In genomic region chr20:43963233-43963632, GRCh38 we compare ENCODE assay signal across 1 cellular context.
TF ChIP-seq lines count a peak whose summit lies in the region.

No MANE protein-coding gene starts in this region.

TF ChIP-seq in HepG2, 621 proteins besides CTCF, POLR2A, EP300 and RAD21 (continued from another document and continues in another):
- TF ChIP-seq ZNF281 (CRISPR knock-in tag; IDR thresholded peaks at IDR 0.05; ENCODE audit: borderline replicate concordance): peak; percentile 56; the same call in 1 of the 2 replicates
- 0 out of 2 replicates have a peak, but pooled peaks have one; percentile 21 for TF ChIP-seq ZNF501 (CRISPR knock-in tag; IDR thresholded peaks at IDR 0.05)
- TF ChIP-seq, protein P1, sequence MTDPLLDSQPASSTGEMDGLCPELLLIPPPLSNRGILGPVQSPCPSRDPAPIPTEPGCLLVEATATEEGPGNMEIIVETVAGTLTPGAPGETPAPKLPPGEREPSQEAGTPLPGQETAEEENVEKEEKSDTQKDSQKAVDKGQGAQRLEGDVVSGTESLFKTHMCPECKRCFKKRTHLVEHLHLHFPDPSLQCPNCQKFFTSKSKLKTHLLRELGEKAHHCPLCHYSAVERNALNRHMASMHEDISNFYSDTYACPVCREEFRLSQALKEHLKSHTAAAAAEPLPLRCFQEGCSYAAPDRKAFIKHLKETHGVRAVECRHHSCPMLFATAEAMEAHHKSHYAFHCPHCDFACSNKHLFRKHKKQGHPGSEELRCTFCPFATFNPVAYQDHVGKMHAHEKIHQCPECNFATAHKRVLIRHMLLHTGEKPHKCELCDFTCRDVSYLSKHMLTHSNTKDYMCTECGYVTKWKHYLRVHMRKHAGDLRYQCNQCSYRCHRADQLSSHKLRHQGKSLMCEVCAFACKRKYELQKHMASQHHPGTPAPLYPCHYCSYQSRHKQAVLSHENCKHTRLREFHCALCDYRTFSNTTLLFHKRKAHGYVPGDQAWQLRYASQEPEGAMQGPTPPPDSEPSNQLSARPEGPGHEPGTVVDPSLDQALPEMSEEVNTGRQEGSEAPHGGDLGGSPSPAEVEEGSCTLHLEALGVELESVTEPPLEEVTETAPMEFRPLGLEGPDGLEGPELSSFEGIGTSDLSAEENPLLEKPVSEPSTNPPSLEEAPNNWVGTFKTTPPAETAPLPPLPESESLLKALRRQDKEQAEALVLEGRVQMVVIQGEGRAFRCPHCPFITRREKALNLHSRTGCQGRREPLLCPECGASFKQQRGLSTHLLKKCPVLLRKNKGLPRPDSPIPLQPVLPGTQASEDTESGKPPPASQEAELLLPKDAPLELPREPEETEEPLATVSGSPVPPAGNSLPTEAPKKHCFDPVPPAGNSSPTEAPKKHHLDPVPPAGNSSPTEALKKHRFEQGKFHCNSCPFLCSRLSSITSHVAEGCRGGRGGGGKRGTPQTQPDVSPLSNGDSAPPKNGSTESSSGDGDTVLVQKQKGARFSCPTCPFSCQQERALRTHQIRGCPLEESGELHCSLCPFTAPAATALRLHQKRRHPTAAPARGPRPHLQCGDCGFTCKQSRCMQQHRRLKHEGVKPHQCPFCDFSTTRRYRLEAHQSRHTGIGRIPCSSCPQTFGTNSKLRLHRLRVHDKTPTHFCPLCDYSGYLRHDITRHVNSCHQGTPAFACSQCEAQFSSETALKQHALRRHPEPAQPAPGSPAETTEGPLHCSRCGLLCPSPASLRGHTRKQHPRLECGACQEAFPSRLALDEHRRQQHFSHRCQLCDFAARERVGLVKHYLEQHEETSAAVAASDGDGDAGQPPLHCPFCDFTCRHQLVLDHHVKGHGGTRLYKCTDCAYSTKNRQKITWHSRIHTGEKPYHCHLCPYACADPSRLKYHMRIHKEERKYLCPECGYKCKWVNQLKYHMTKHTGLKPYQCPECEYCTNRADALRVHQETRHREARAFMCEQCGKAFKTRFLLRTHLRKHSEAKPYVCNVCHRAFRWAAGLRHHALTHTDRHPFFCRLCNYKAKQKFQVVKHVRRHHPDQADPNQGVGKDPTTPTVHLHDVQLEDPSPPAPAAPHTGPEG (CRISPR knock-in tag; IDR thresholded peaks at IDR 0.05): no peak
- TF ChIP-seq ZFY (CRISPR knock-in tag; IDR thresholded peaks at IDR 0.05): 0 out of 2 replicates have a peak, but pooled peaks have one; percentile 14
- no peak for TF ChIP-seq ZNF264 (CRISPR knock-in tag; IDR thresholded peaks at IDR 0.05)
- TF ChIP-seq, protein P2, sequence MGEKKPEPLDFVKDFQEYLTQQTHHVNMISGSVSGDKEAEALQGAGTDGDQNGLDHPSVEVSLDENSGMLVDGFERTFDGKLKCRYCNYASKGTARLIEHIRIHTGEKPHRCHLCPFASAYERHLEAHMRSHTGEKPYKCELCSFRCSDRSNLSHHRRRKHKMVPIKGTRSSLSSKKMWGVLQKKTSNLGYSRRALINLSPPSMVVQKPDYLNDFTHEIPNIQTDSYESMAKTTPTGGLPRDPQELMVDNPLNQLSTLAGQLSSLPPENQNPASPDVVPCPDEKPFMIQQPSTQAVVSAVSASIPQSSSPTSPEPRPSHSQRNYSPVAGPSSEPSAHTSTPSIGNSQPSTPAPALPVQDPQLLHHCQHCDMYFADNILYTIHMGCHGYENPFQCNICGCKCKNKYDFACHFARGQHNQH (CRISPR knock-in tag; IDR thresholded peaks at IDR 0.05): no peak
- no peak for TF ChIP-seq PHF8 (CRISPR knock-in tag; IDR thresholded peaks at IDR 0.05)
- TF ChIP-seq ZNF749 (CRISPR knock-in tag; IDR thresholded peaks at IDR 0.05; ENCODE audit: borderline replicate concordance): no peak
- TF ChIP-seq FOXA1 (IDR thresholded peaks at IDR 0.05): no peak
- TF ChIP-seq FOXA1 (CRISPR knock-in tag; IDR thresholded peaks at IDR 0.05): no peak
- TF ChIP-seq TFE3 (CRISPR knock-in tag; IDR thresholded peaks at IDR 0.05): peak; percentile 70; the same call in 1 of the 2 replicates
- no peak for TF ChIP-seq STAT6 (CRISPR knock-in tag; IDR thresholded peaks at IDR 0.05; ENCODE audit: borderline replicate concordance)
- no peak for TF ChIP-seq ELK4 (CRISPR knock-in tag; IDR thresholded peaks at IDR 0.05; ENCODE audit: borderline replicate concordance)
- peak; percentile 47 for TF ChIP-seq MED1 (CRISPR knock-in tag; IDR thresholded peaks at IDR 0.05)
- TF ChIP-seq RORA (CRISPR knock-in tag; IDR thresholded peaks at IDR 0.05): no peak
- peak; percentile 67; the same call in 1 of the 2 replicates for TF ChIP-seq RNF2 (conservative IDR thresholded peaks at IDR 0.05; ENCODE audit: low read depth)
- TF ChIP-seq SPEN (CRISPR knock-in tag; IDR thresholded peaks at IDR 0.05; ENCODE audit: low read depth): peak; percentile 61; the same call in 1 of the 2 replicates
- TF ChIP-seq ZNF20 (CRISPR knock-in tag; IDR thresholded peaks at IDR 0.05): no peak
- TF ChIP-seq, protein P3, sequence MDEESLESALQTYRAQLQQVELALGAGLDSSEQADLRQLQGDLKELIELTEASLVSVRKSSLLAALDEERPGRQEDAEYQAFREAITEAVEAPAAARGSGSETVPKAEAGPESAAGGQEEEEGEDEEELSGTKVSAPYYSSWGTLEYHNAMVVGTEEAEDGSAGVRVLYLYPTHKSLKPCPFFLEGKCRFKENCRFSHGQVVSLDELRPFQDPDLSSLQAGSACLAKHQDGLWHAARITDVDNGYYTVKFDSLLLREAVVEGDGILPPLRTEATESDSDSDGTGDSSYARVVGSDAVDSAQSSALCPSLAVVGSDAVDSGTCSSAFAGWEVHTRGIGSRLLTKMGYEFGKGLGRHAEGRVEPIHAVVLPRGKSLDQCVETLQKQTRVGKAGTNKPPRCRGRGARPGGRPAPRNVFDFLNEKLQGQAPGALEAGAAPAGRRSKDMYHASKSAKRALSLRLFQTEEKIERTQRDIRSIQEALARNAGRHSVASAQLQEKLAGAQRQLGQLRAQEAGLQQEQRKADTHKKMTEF (CRISPR knock-in tag; IDR thresholded peaks at IDR 0.05): 0 out of 2 replicates have a peak, but pooled peaks have one; percentile 24
- TF ChIP-seq HNF4A (CRISPR knock-in tag; IDR thresholded peaks at IDR 0.05): peak; percentile 65
- no peak for TF ChIP-seq SRSF9 (IDR thresholded peaks at IDR 0.05; ENCODE audit: borderline replicate concordance, insufficient read depth, low read depth, low read length, poor library complexity, severe bottlenecking)
- TF ChIP-seq, protein P4, sequence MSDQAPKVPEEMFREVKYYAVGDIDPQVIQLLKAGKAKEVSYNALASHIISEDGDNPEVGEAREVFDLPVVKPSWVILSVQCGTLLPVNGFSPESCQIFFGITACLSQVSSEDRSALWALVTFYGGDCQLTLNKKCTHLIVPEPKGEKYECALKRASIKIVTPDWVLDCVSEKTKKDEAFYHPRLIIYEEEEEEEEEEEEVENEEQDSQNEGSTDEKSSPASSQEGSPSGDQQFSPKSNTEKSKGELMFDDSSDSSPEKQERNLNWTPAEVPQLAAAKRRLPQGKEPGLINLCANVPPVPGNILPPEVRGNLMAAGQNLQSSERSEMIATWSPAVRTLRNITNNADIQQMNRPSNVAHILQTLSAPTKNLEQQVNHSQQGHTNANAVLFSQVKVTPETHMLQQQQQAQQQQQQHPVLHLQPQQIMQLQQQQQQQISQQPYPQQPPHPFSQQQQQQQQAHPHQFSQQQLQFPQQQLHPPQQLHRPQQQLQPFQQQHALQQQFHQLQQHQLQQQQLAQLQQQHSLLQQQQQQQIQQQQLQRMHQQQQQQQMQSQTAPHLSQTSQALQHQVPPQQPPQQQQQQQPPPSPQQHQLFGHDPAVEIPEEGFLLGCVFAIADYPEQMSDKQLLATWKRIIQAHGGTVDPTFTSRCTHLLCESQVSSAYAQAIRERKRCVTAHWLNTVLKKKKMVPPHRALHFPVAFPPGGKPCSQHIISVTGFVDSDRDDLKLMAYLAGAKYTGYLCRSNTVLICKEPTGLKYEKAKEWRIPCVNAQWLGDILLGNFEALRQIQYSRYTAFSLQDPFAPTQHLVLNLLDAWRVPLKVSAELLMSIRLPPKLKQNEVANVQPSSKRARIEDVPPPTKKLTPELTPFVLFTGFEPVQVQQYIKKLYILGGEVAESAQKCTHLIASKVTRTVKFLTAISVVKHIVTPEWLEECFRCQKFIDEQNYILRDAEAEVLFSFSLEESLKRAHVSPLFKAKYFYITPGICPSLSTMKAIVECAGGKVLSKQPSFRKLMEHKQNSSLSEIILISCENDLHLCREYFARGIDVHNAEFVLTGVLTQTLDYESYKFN (CRISPR knock-in tag; conservative IDR thresholded peaks at IDR 0.05): peak; percentile 46; the same call in 1 of the 2 replicates
- TF ChIP-seq ARNTL (CRISPR knock-in tag; IDR thresholded peaks at IDR 0.05): 0 out of 2 replicates have a peak, but pooled peaks have one; percentile 38
- peak; percentile 44 for TF ChIP-seq ZNF687 (CRISPR knock-in tag; IDR thresholded peaks at IDR 0.05)
- TF ChIP-seq MAX (IDR thresholded peaks at IDR 0.05): peak; percentile 69; the same call in 1 of the 2 replicates
- TF ChIP-seq ZNF724P (CRISPR knock-in tag; IDR thresholded peaks at IDR 0.05; ENCODE audit: borderline replicate concordance): no peak
